In genomic region chr9:8020161-8020560, GRCh38 we compare ENCODE assay signal across 22 cellular contexts.
"Had no signal": no experiment of that assay in that cellular context is flagged by ENCODE, and none has a peak within 500 bp of the region (broad histone marks: within the 10 kb centered on the region; RNA-seq: fewer than 3 reads in every experiment).

No MANE protein-coding gene starts in this region.

- H3K4me2 ChIP-seq: SK-N-SH had no signal

- H3K9ac ChIP-seq: SK-N-SH had no signal

- ATAC-seq: HepG2, Panc1, PC-3 had no signal

- H3K9me3 ChIP-seq: SK-N-SH had no signal

- DNase-seq: IMR-90, Karpas-422, KG1, MM.1S, NCI-H1092 treated with DMSO at 0.1 percent for 48 hours, NCI-H1436, NCI-H187, NCI-H2029, NCI-H2081 treated with DMSO at 0.1 percent for 48 hours, NCI-H2171, NCI-H226, NCI-H510A, NCI-H524 treated with DMSO at 0.1 percent for 48 hours, NCI-H69, NCI-H774, PC-3, SHP77, SK-N-SH, SW 1271 had no signal

- H3K27ac ChIP-seq: RWPE1 had no signal
